8 cellular contexts compared by ENCODE assay signal in genomic region chr5:92309336-92309991, GRCh38.
A peak's percentile ranks its signal among the peaks of the same experiment; 100 is the strongest.
DNase-seq lines count a peak whose midpoint lies in the region; ATAC-seq and TF ChIP-seq lines count a peak whose summit lies in the region.

No MANE protein-coding gene starts in this region.

- H3K36me3 ChIP-seq in HCT116 (ENCODE audit: control insufficient read depth in 1 of 2, insufficient read depth in 2 of 2, low read length in 2 of 2) (no peaks in the 10 kb centered on the region), vagina (no peaks in the 10 kb centered on the region)

- H3K9me3 ChIP-seq in HCT116 (ENCODE audit: control insufficient read depth in 1 of 2, insufficient read depth in 1 of 2, low read depth in 1 of 2, low read length in 2 of 2) = no peaks in the 10 kb centered on the region
- H3K9me3 ChIP-seq in vagina = no peaks in the 10 kb centered on the region

- DNase-seq in Caki2 (ENCODE audit: low read depth) = peak; percentile 16
- DNase-seq in HCT116 (ENCODE audit: low read depth, low spot score) = peak; percentile 13
- peak; percentile 66 for DNase-seq in RKO (ENCODE audit: low spot score)
- peak; percentile 16 for DNase-seq in globus pallidus (ENCODE audit: low spot score)
- DNase-seq in vagina (ENCODE audit: extremely low spot score in 2 of 2) = no peak
- no peak for DNase-seq in NCI-H1048 (lab: John Stamatoyannopoulos, UW)
- DNase-seq in UCSD-AML1 (lab: John Stamatoyannopoulos, UW; ENCODE audit: unreplicated experiment) = no peak

- CTCF ChIA-PET in HCT116 (lab: Charles Lee) = no interaction called here

- no peaks in the 10 kb centered on the region for H3K27me3 ChIP-seq in HCT116 (ENCODE audit: insufficient read depth, low read length)
- no peaks in the 10 kb centered on the region for H3K27me3 ChIP-seq in vagina

- H3K4me3 ChIP-seq in HCT116 (replicated peaks in 1 of 2; ENCODE audit: low read depth in 1 of 2, low read length in 2 of 2) = no peak overlapping the region
- no peak overlapping the region for H3K4me3 ChIP-seq in vagina

- TF ChIP-seq CTCF in HCT116 (IDR thresholded peaks at IDR 0.05 in 2 of 3, conservative IDR thresholded peaks at IDR 0.05 in 1 of 3; ENCODE audit: borderline replicate concordance in 1 of 3, insufficient read depth in 1 of 3, low read depth in 2 of 3, low read length in 2 of 3) (peak; percentile 42 to 68 (median 47); a peak in 5 of 6 replicates), vagina (IDR thresholded peaks at IDR 0.05) (peak in 2 of 3 experiments; percentile 21 to 37)

- H2AFZ ChIP-seq in HCT116 (ENCODE audit: low read depth, low read length, poor library complexity, severe bottlenecking) = peak overlapping the region; percentile 63

- intact Hi-C loops in HCT116 (cut with micrococcal nuclease) = loop anchor here (10.0 kb wide), 2 partner anchors 665 to 1495 kb away; no protein-coding TSS in a partner anchor
- intact Hi-C loops in vagina (cut with DNase I) = no loop called here

- ATAC-seq in HCT116 (peak; percentile 62), GM21447 (IDR thresholded peaks at IDR 0.05; ENCODE audit: unreplicated experiment) (no peak)

- POLR2A ChIA-PET in HCT116 (lab: Charles Lee) = no interaction called here

- H3K4me1 ChIP-seq in HCT116 (ENCODE audit: control insufficient read depth in 1 of 2, insufficient read depth in 2 of 2, low read length in 2 of 2) (peaks cover 0 to 13% of the 10 kb centered on the region in 2 experiments; a peak in 1 of 4 replicates), vagina (no peaks in the 10 kb centered on the region)

- BruUV-seq in HCT116 (replicated peaks; lab: Mats Ljungman, UMichigan) = no TSS peak

- peaks cover 3% of the 10 kb centered on the region; the same call in 1 of the 2 replicates for H3K9me2 ChIP-seq in HCT116 (ENCODE audit: insufficient read depth)

- no peak overlapping the region for H3K9ac ChIP-seq in HCT116 (ENCODE audit: low read length)

- peak overlapping the region; percentile 29; the same call in 1 of the 2 replicates for H3K27ac ChIP-seq in HCT116 (ENCODE audit: low read depth, low read length)
- H3K27ac ChIP-seq in vagina = no peak overlapping the region

- H3K4me2 ChIP-seq in HCT116 (ENCODE audit: low read length) = no peak overlapping the region

- no peaks in the 10 kb centered on the region for H4K20me1 ChIP-seq in HCT116 (ENCODE audit: insufficient read depth)

- RAD21 ChIA-PET in HCT116 (lab: Charles Lee; ENCODE audit: low non-redundant PET in 1 of 2, low total read pairs in 2 of 2, uncharacterized antibody in 2 of 2, unreplicated experiment in 2 of 2) = no interaction called here

- TF ChIP-seq RAD21 in HCT116 (IDR thresholded peaks at IDR 0.05; ENCODE audit: low read depth) = peak; percentile 77

- no peaks in the 10 kb centered on the region for H3K79me2 ChIP-seq in HCT116 (ENCODE audit: insufficient read depth, low read length)

- in situ Hi-C loops in Caki2 (cut with HindIII; ENCODE audit: low pct_unique_long_range_greater_than_20kb, low sequenced_read_pairs) = no loop called here

- TF ChIP-seq POLR2A in HCT116 (IDR thresholded peaks at IDR 0.05; ENCODE audit: borderline replicate concordance, extremely low read depth, insufficient read depth, insufficient read length) (no peak), vagina (IDR thresholded peaks at IDR 0.05) (no peak)

TF ChIP-seq in HCT116, 20 proteins besides CTCF, POLR2A, EP300 and RAD21:
- TF ChIP-seq, protein P1, sequence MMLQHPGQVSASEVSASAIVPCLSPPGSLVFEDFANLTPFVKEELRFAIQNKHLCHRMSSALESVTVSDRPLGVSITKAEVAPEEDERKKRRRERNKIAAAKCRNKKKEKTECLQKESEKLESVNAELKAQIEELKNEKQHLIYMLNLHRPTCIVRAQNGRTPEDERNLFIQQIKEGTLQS (IDR thresholded peaks at IDR 0.05) = no peak
- TF ChIP-seq SRF (IDR thresholded peaks at IDR 0.05; ENCODE audit: low read depth) (no peak), EGR1 (IDR thresholded peaks at IDR 0.05; ENCODE audit: low read depth) (no peak), CEBPB (IDR thresholded peaks at IDR 0.05; ENCODE audit: low read depth) (no peak), SIN3A (IDR thresholded peaks at IDR 0.05; ENCODE audit: low read depth) (no peak), CBX3 (IDR thresholded peaks at IDR 0.05; ENCODE audit: low read depth) (no peak), ZNF274 (IDR thresholded peaks at IDR 0.05; ENCODE audit: low read depth, low read length) (no peak), EZH2 (IDR thresholded peaks at IDR 0.05) (no peak), FOSL1 (IDR thresholded peaks at IDR 0.05; ENCODE audit: low read depth) (no peak), ZFX (IDR thresholded peaks at IDR 0.05) (no peak), SP1 (IDR thresholded peaks at IDR 0.05; ENCODE audit: low read depth) (no peak), TCF7L2 (IDR thresholded peaks at IDR 0.05; ENCODE audit: borderline replicate concordance, extremely low read depth, insufficient read depth, insufficient read length) (no peak), POLR2AphosphoS5 (IDR thresholded peaks at IDR 0.05; ENCODE audit: low read depth, low read length) (no peak), ELF1 (IDR thresholded peaks at IDR 0.05; ENCODE audit: borderline replicate concordance, low read depth) (no peak)
- TF ChIP-seq, protein P2, sequence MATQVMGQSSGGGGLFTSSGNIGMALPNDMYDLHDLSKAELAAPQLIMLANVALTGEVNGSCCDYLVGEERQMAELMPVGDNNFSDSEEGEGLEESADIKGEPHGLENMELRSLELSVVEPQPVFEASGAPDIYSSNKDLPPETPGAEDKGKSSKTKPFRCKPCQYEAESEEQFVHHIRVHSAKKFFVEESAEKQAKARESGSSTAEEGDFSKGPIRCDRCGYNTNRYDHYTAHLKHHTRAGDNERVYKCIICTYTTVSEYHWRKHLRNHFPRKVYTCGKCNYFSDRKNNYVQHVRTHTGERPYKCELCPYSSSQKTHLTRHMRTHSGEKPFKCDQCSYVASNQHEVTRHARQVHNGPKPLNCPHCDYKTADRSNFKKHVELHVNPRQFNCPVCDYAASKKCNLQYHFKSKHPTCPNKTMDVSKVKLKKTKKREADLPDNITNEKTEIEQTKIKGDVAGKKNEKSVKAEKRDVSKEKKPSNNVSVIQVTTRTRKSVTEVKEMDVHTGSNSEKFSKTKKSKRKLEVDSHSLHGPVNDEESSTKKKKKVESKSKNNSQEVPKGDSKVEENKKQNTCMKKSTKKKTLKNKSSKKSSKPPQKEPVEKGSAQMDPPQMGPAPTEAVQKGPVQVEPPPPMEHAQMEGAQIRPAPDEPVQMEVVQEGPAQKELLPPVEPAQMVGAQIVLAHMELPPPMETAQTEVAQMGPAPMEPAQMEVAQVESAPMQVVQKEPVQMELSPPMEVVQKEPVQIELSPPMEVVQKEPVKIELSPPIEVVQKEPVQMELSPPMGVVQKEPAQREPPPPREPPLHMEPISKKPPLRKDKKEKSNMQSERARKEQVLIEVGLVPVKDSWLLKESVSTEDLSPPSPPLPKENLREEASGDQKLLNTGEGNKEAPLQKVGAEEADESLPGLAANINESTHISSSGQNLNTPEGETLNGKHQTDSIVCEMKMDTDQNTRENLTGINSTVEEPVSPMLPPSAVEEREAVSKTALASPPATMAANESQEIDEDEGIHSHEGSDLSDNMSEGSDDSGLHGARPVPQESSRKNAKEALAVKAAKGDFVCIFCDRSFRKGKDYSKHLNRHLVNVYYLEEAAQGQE (IDR thresholded peaks at IDR 0.05; ENCODE audit: low read depth) = no peak
- TF ChIP-seq, protein P3, sequence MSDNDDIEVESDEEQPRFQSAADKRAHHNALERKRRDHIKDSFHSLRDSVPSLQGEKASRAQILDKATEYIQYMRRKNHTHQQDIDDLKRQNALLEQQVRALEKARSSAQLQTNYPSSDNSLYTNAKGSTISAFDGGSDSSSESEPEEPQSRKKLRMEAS (IDR thresholded peaks at IDR 0.05) = no peak
- TF ChIP-seq, protein P4, sequence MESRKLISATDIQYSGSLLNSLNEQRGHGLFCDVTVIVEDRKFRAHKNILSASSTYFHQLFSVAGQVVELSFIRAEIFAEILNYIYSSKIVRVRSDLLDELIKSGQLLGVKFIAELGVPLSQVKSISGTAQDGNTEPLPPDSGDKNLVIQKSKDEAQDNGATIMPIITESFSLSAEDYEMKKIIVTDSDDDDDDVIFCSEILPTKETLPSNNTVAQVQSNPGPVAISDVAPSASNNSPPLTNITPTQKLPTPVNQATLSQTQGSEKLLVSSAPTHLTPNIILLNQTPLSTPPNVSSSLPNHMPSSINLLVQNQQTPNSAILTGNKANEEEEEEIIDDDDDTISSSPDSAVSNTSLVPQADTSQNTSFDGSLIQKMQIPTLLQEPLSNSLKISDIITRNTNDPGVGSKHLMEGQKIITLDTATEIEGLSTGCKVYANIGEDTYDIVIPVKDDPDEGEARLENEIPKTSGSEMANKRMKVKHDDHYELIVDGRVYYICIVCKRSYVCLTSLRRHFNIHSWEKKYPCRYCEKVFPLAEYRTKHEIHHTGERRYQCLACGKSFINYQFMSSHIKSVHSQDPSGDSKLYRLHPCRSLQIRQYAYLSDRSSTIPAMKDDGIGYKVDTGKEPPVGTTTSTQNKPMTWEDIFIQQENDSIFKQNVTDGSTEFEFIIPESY (IDR thresholded peaks at IDR 0.05; ENCODE audit: extremely low read depth, insufficient replicate concordance, low read length) = no peak

Comparison
In these comparisons a context has a peak if more than half of its experiments do, and no peak if none do; other contexts are left out.
1. DNase-seq: peak in Caki2 (single experiment), HCT116 (single experiment), RKO (single experiment) and globus pallidus (single experiment); none in vagina (0 of 2), NCI-H1048 (single experiment) and UCSD-AML1 (single experiment).